ENCODE assay signal across 8 cellular contexts in the genomic region with DNA sequence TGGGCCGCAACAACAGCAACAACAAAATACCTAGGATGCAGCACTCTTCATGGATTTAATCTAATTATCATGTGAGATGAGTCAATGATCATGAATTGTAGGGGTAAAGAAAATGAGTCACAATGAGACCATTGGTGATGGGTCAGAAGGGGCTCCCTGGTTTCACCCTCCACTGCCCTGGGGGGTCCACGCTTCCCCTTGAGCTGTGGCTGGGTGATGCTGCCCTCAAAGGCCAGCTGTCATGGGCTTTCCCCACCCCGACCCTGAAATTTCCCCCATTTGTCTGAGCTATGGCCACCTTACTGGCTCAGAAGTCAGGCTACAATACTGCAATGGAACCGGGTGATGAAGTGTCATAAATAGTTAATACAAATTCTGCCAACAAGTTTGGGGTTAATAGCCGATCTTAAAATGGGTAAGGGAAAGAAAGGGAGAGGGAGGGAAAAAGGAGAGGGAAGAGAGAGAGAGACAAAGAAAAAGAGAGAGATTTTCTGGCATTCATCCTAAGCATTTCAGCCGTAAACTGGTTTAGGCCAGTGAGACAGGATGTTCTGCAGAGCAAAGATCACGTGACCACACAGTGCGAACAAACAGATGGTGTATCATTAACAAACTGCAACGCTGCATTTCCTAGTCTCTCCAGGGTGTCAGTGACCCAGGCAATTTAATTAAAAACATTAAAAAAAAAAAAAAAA.
DNase-seq lines count a peak whose midpoint lies in the region; ATAC-seq, FAIRE-seq and TF ChIP-seq lines count a peak whose summit lies in the region.

No MANE protein-coding gene starts in this region.

- H3K27ac Mint-ChIP-seq in Calu3 (ENCODE audit: unreplicated experiment) (peak overlapping the region; percentile 93), CD14-positive monocyte (peak overlapping the region in 3 of 7 donors; percentile 40 to 87 (median 53))
- peak overlapping the region; percentile 87 for H3K27ac Mint-ChIP-seq in activated CD4-positive, alpha-beta T cell treated with anti-CD3 and anti-CD28 coated beads, Interleukin-2, amount 10 ng/mL, durations not matched to agents 24 days and 14 days
- peak overlapping the region; percentile 85 to 99 (median 96) for H3K27ac Mint-ChIP-seq in naive thymus-derived CD8-positive, alpha-beta T cell

- CTCF ChIA-PET in Calu3 (lab: Charles Lee), result interaction anchor here (0.9 to 1.7 kb wide), 2 partner anchors 48 to 97 kb away, joined by 3 to 6 read pairs; no protein-coding TSS in a partner anchor

- intact Hi-C loops in Calu3 (cut with micrococcal nuclease; ENCODE audit: unreplicated experiment), result loop anchor here (5.0 kb wide), 1 partner anchor 72 kb away; no protein-coding TSS in a partner anchor
- intact Hi-C loops in activated CD4-positive, alpha-beta T cell treated with anti-CD3 and anti-CD28 coated beads, Interleukin-2, amount 10 ng/mL, durations not matched to agents 24 days and 14 days (cut with micrococcal nuclease), result loop anchor here (1.0 to 5.0 kb wide), 2 partner anchors 13 to 72 kb away; no protein-coding TSS in a partner anchor
- intact Hi-C loops in CD14-positive monocyte (cut with micrococcal nuclease), result no loop called here

- H3K9me3 Mint-ChIP-seq in Calu3 (ENCODE audit: low read depth, unreplicated experiment), result no peaks in the 10 kb centered on the region
- no peaks in the 10 kb centered on the region for H3K9me3 Mint-ChIP-seq in activated CD4-positive, alpha-beta T cell treated with anti-CD3 and anti-CD28 coated beads, Interleukin-2, amount 10 ng/mL, durations not matched to agents 24 days and 14 days
- no peaks in the 10 kb centered on the region for H3K9me3 Mint-ChIP-seq in naive thymus-derived CD8-positive, alpha-beta T cell
- H3K9me3 Mint-ChIP-seq in CD14-positive monocyte, result peaks cover 0 to 6% (median 0%) of the 10 kb centered on the region in 7 donors

- TF ChIP-seq CTCF in Calu3 (IDR thresholded peaks at IDR 0.05; ENCODE audit: unreplicated experiment), result no peak
- no peak for TF ChIP-seq CTCF in epithelial cell of proximal tubule (conservative IDR thresholded peaks at IDR 0.05; ENCODE audit: low read depth, low read length)
- TF ChIP-seq CTCF in CD14-positive monocyte (IDR thresholded peaks at IDR 0.05), result no peak

- POLR2A ChIA-PET in naive thymus-derived CD8-positive, alpha-beta T cell (lab: Charles Lee), result interaction anchor here (0.5 to 9.3 kb wide), 4 partner anchors 17 to 1864 kb away, joined by 4 to 89 read pairs (median 5); no protein-coding TSS in a partner anchor

- peak; percentile 58 for DNase-seq in Calu3
- peak; percentile 13 to 53 for DNase-seq in NCI-H187 (lab: John Stamatoyannopoulos, UW)
- peak; percentile 86 for DNase-seq in activated CD4-positive, alpha-beta T cell treated with anti-CD3 and anti-CD28 coated beads, Interleukin-2, amount 10 ng/mL, durations not matched to agents 24 days and 14 days
- peak; percentile 97 for DNase-seq in epithelial cell of proximal tubule (ENCODE audit: low read depth)
- peak in 9 of 10 donors; percentile 11 to 80 (median 63) for DNase-seq in naive thymus-derived CD8-positive, alpha-beta T cell
- peak; percentile 47 for DNase-seq in urothelium cell line (ENCODE audit: low spot score)
- DNase-seq in CD14-positive monocyte (ENCODE audit: low spot score), result no peak

- ATAC-seq in GM21619 (IDR thresholded peaks at IDR 0.05; ENCODE audit: unreplicated experiment), result peak; percentile 59
- ATAC-seq in naive thymus-derived CD8-positive, alpha-beta T cell, result peak; percentile 97 to 99

- H3K27me3 Mint-ChIP-seq in Calu3 (ENCODE audit: unreplicated experiment), result no peaks in the 10 kb centered on the region
- no peaks in the 10 kb centered on the region for H3K27me3 Mint-ChIP-seq in activated CD4-positive, alpha-beta T cell treated with anti-CD3 and anti-CD28 coated beads, Interleukin-2, amount 10 ng/mL, durations not matched to agents 24 days and 14 days
- no peaks in the 10 kb centered on the region for H3K27me3 Mint-ChIP-seq in naive thymus-derived CD8-positive, alpha-beta T cell
- H3K27me3 Mint-ChIP-seq in CD14-positive monocyte (ENCODE audit: low read depth in 3 of 3), result peaks cover 0 to 7% (median 0%) of the 10 kb centered on the region in 3 donors

- peaks cover 17% of the 10 kb centered on the region for H3K36me3 Mint-ChIP-seq in Calu3 (ENCODE audit: insufficient read depth, unreplicated experiment)
- no peaks in the 10 kb centered on the region for H3K36me3 Mint-ChIP-seq in activated CD4-positive, alpha-beta T cell treated with anti-CD3 and anti-CD28 coated beads, Interleukin-2, amount 10 ng/mL, durations not matched to agents 24 days and 14 days (ENCODE audit: low read depth)
- peaks cover 0 to 2% (median 0%) of the 10 kb centered on the region in 3 donors for H3K36me3 Mint-ChIP-seq in naive thymus-derived CD8-positive, alpha-beta T cell
- H3K36me3 Mint-ChIP-seq in CD14-positive monocyte, result no peaks in the 10 kb centered on the region

- peaks cover 13% of the 10 kb centered on the region for H3K4me1 Mint-ChIP-seq in Calu3 (ENCODE audit: low read depth, unreplicated experiment)
- H3K4me1 Mint-ChIP-seq in activated CD4-positive, alpha-beta T cell treated with anti-CD3 and anti-CD28 coated beads, Interleukin-2, amount 10 ng/mL, durations not matched to agents 24 days and 14 days, result peaks cover 24% of the 10 kb centered on the region
- H3K4me1 Mint-ChIP-seq in naive thymus-derived CD8-positive, alpha-beta T cell, result peaks cover 16 to 52% (median 34%) of the 10 kb centered on the region in 4 donors
- peaks cover 11% of the 10 kb centered on the region for H3K4me1 Mint-ChIP-seq in CD14-positive monocyte

- no peak overlapping the region for H3K4me3 ChIP-seq in epithelial cell of proximal tubule (ENCODE audit: low read depth, low read length)

- BruUV-seq in Calu3 (replicated peaks; lab: Mats Ljungman, UMichigan), result no TSS peak

- peak overlapping the region; percentile 25 for H3K4me3 Mint-ChIP-seq in Calu3 (ENCODE audit: low read depth, unreplicated experiment)
- peak overlapping the region; percentile 48 for H3K4me3 Mint-ChIP-seq in activated CD4-positive, alpha-beta T cell treated with anti-CD3 and anti-CD28 coated beads, Interleukin-2, amount 10 ng/mL, durations not matched to agents 24 days and 14 days
- peak overlapping the region in 9 of 10 donors; percentile 52 to 83 (median 73) for H3K4me3 Mint-ChIP-seq in naive thymus-derived CD8-positive, alpha-beta T cell
- peak overlapping the region in 1 of 2 donors; percentile 22 for H3K4me3 Mint-ChIP-seq in CD14-positive monocyte

- no peak for FAIRE-seq in urothelium cell line (lab: Jason Lieb, UNC)

Comparison
In these comparisons a context has a peak if more than half of its experiments do, and no peak if none do; other contexts are left out.
1. intact Hi-C loops: an anchor here in Calu3 (5.0 kb wide) and activated CD4-positive, alpha-beta T cell treated with anti-CD3 and anti-CD28 coated beads, Interleukin-2, amount 10 ng/mL, durations not matched to agents 24 days and 14 days (1.0 to 5.0 kb wide); none called in CD14-positive monocyte.